24 cellular contexts compared by ENCODE assay signal in genomic region chr14:72786377-72787350, GRCh38.
"Had no signal": no experiment of that assay in that cellular context is flagged by ENCODE, and none has a peak within 500 bp of the region (broad histone marks: within the 10 kb centered on the region; RNA-seq: fewer than 3 reads in every experiment).

No MANE protein-coding gene starts in this region.

- H3K4me3 Mint-ChIP-seq: activated B cell treated with CpG ODN at 0.5 μM for 24 hours; activated CD4-positive, alpha-beta memory T cell treated with anti-CD3 and anti-CD28 coated beads, Interleukin-2, amount 10 ng/mL, durations not matched to agents 7 days and 5 days; activated T-helper 1 cell treated with anti-CD3 and anti-CD28 coated beads, Interleukin-12 subunit alpha, Interleukin-12 subunit beta, Interleukin-2, Interleukin-4 antibody, amounts not matched to agents 30 ng/mL and 10 ng/mL and 1 ng/mL, durations not matched to agents 14 hours and 24 hours and 36 hours; endodermal cell; stimulated activated naive B cell treated with anti-CD40 and anti-IgM and Interleukin-4, amounts not matched to agents 10 μg/mL and 1 μg/mL and 100 μg/mL, for 72 hours; T-cell had no signal

- ATAC-seq: activated naive CD4-positive, alpha-beta T cell treated with anti-CD3 and anti-CD28 coated beads, Interleukin-2, amount 50 U/mL, for 72 hours; foreskin keratinocyte; left lung; mucosa of descending colon; SK-N-SH treated with all-trans-retinoic acid at 6 μM for 48 hours; stimulated activated naive B cell treated with anti-CD40 and anti-IgM and Interleukin-4, amounts not matched to agents 10 μg/mL and 1 μg/mL and 100 μg/mL, for 72 hours; T-cell had no signal

- H3K4me1 Mint-ChIP-seq: endodermal cell had no signal

- H3K27me3 Mint-ChIP-seq: activated B cell treated with CpG ODN at 0.5 μM for 24 hours; activated CD4-positive, alpha-beta memory T cell treated with anti-CD3 and anti-CD28 coated beads, Interleukin-2, amount 10 ng/mL, durations not matched to agents 7 days and 5 days; naive B cell; stimulated activated naive B cell treated with anti-CD40 and anti-IgM and Interleukin-4, amounts not matched to agents 10 μg/mL and 1 μg/mL and 100 μg/mL, for 72 hours; T-cell had no signal

- H3K9me3 Mint-ChIP-seq: activated B cell treated with CpG ODN at 0.5 μM for 24 hours; activated CD4-positive, alpha-beta memory T cell treated with anti-CD3 and anti-CD28 coated beads, Interleukin-2, amount 10 ng/mL, durations not matched to agents 7 days and 5 days; activated naive CD4-positive, alpha-beta T cell treated with anti-CD3 and anti-CD28 coated beads, Interleukin-2, amount 50 U/mL, for 72 hours; activated T-helper 1 cell treated with anti-CD3 and anti-CD28 coated beads, Interleukin-12 subunit alpha, Interleukin-12 subunit beta, Interleukin-2, Interleukin-4 antibody, amounts not matched to agents 30 ng/mL and 10 ng/mL and 1 ng/mL, durations not matched to agents 14 hours and 24 hours and 36 hours; endodermal cell; T-cell had no signal

- H3K27ac Mint-ChIP-seq: activated B cell treated with CpG ODN at 0.5 μM for 24 hours; activated CD4-positive, alpha-beta memory T cell treated with anti-CD3 and anti-CD28 coated beads, Interleukin-2, amount 10 ng/mL, durations not matched to agents 7 days and 5 days; activated naive CD4-positive, alpha-beta T cell treated with anti-CD3 and anti-CD28 coated beads, Interleukin-2, amount 50 U/mL, for 72 hours; activated T-helper 1 cell treated with anti-CD3 and anti-CD28 coated beads, Interleukin-12 subunit alpha, Interleukin-12 subunit beta, Interleukin-2, Interleukin-4 antibody, amounts not matched to agents 30 ng/mL and 10 ng/mL and 1 ng/mL, durations not matched to agents 14 hours and 24 hours and 36 hours; endodermal cell; stimulated activated naive B cell treated with anti-CD40 and anti-IgM and Interleukin-4, amounts not matched to agents 10 μg/mL and 1 μg/mL and 100 μg/mL, for 72 hours; T-cell had no signal

- H3K36me3 Mint-ChIP-seq: activated naive CD4-positive, alpha-beta T cell treated with anti-CD3 and anti-CD28 coated beads, Interleukin-2, amount 50 U/mL, for 72 hours; T-cell had no signal

- H3K4me3 ChIP-seq: adrenal gland, dorsolateral prefrontal cortex, left lung, mucosa of descending colon, sigmoid colon, thoracic aorta had no signal

- DNase-seq: activated B cell treated with CpG ODN at 0.5 μM for 24 hours; activated CD4-positive, alpha-beta memory T cell treated with anti-CD3 and anti-CD28 coated beads, Interleukin-2, amount 10 ng/mL, durations not matched to agents 7 days and 5 days; activated CD4-positive, alpha-beta T cell treated with anti-CD3 and anti-CD28 coated beads for 4 hours; activated gamma-delta T cell treated with Interleukin-2 at 50 U/mL for 16 hours; foreskin keratinocyte; glutamatergic neuron; left lung; mammary epithelial cell; mucosa of descending colon; naive B cell; sigmoid colon; stimulated activated CD4-positive, alpha-beta T cell treated with anti-CD3 and anti-CD28 coated beads, Interleukin-4, amount 100 ng/mL, for 4 hours; stimulated activated naive B cell treated with anti-CD40 and anti-IgM and Interleukin-4, amounts not matched to agents 10 μg/mL and 1 μg/mL and 100 μg/mL, for 72 hours; T-cell had no signal

- H3K27ac ChIP-seq: adrenal gland, epithelial cell of prostate, foreskin keratinocyte, left lung, neutrophil, parathyroid adenoma, sigmoid colon, thoracic aorta had no signal
